ENCODE assay signal across 11 cellular contexts in the genomic region with DNA sequence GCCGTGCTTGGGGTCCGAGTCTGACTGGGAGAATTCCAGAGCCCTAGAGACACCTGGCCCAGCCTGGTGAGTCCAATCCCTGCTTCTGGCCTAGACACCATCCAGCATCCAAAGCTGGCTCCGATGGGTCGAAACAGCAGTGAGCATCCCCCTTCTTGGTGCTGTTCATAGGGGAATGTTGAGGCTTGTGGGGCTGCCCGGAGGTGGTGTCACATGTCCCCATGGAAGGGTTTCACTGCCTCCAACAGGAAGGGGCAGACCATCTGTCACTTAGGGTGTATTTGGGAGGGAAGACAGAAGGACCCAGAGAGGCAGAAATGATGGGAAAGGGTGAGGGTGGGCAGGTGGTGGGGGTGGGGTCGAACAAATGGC. TPM values are rescaled to one million over a fixed set of nuclear protein-coding genes. Genes with fewer than 3 reads are reported as not detected.
DNase-seq lines count a peak whose midpoint lies in the region; ATAC-seq and TF ChIP-seq lines count a peak whose summit lies in the region.
"Had no signal": no experiment of that assay in that cellular context is flagged by ENCODE, and none has a peak within 500 bp of the region (broad histone marks: within the 10 kb centered on the region; RNA-seq: fewer than 3 reads in every experiment).

No MANE protein-coding gene starts in this region.

- H3K4me3 ChIP-seq in brain microvascular endothelial cell (ENCODE audit: low read depth, low read length) (no peak overlapping the region), muscle layer of colon (ENCODE audit: low read depth in 1 of 2, low read length in 2 of 2) (no peak overlapping the region)

- TF ChIP-seq CTCF in brain microvascular endothelial cell (IDR thresholded peaks at IDR 0.05; ENCODE audit: low read depth, low read length, missing control alignments) (no peak), type B pancreatic cell (conservative IDR thresholded peaks at IDR 0.05) (no peak)

- ATAC-seq in HG02973 (IDR thresholded peaks at IDR 0.05; ENCODE audit: unreplicated experiment), result no peak

- no peak overlapping the region for H3K4me3 Mint-ChIP-seq in activated naive CD4-positive, alpha-beta T cell treated with anti-CD3 and anti-CD28 coated beads, Interleukin-2, amount 10 ng/mL, durations not matched to agents 7 days and 5 days
- no peak overlapping the region for H3K4me3 Mint-ChIP-seq in type B pancreatic cell
- H3K4me3 Mint-ChIP-seq: endodermal cell, memory B cell had no signal

- no peak overlapping the region for H3K9ac ChIP-seq in muscle layer of colon (ENCODE audit: low read length)

- CTCF ChIA-PET in activated naive CD4-positive, alpha-beta T cell treated with anti-CD3 and anti-CD28 coated beads, Interleukin-2, amount 10 ng/mL, durations not matched to agents 7 days and 5 days (lab: Charles Lee), result interaction anchor here (1.6 to 2.4 kb wide), 2 partner anchors 434 to 476 kb away, joined by 7 to 13 read pairs; no protein-coding TSS in a partner anchor

- H3K9me3 ChIP-seq in muscle layer of colon (ENCODE audit: low read length), result no peaks in the 10 kb centered on the region

- H3K4me1 Mint-ChIP-seq in activated naive CD4-positive, alpha-beta T cell treated with anti-CD3 and anti-CD28 coated beads, Interleukin-2, amount 10 ng/mL, durations not matched to agents 7 days and 5 days, result peaks cover 71% of the 10 kb centered on the region
- H3K4me1 Mint-ChIP-seq in type B pancreatic cell (ENCODE audit: unreplicated experiment), result peaks cover 37% of the 10 kb centered on the region

- H3K36me3 ChIP-seq in brain microvascular endothelial cell (replicated peaks) (no peaks in the 10 kb centered on the region), muscle layer of colon (ENCODE audit: insufficient read depth, low read length) (no peaks in the 10 kb centered on the region)

- H3K4me1 ChIP-seq in muscle layer of colon (ENCODE audit: insufficient read depth, low read length), result peaks cover 32% of the 10 kb centered on the region

- H3K27me3 Mint-ChIP-seq in activated naive CD4-positive, alpha-beta T cell treated with anti-CD3 and anti-CD28 coated beads, Interleukin-2, amount 10 ng/mL, durations not matched to agents 7 days and 5 days, result peaks cover 31% of the 10 kb centered on the region
- H3K27me3 Mint-ChIP-seq in type B pancreatic cell, result no peaks in the 10 kb centered on the region

- peak overlapping the region; percentile 18 for H3K27ac ChIP-seq in brain microvascular endothelial cell
- peak overlapping the region; percentile 75 for H3K27ac ChIP-seq in muscle layer of colon (ENCODE audit: low read depth, low read length)

- in situ Hi-C loops in brain microvascular endothelial cell (cut with HindIII; ENCODE audit: low pct_ligation_motif_present, low sequenced_read_pairs), result loop anchor here (25.0 kb wide), 1 partner anchor 270 kb away; no protein-coding TSS in a partner anchor

- no peaks in the 10 kb centered on the region for H3K9me3 Mint-ChIP-seq in activated naive CD4-positive, alpha-beta T cell treated with anti-CD3 and anti-CD28 coated beads, Interleukin-2, amount 10 ng/mL, durations not matched to agents 7 days and 5 days
- no peaks in the 10 kb centered on the region for H3K9me3 Mint-ChIP-seq in type B pancreatic cell
- H3K9me3 Mint-ChIP-seq: CD4-positive, CD25-positive, alpha-beta regulatory T cell; endodermal cell; memory B cell had no signal

- peak overlapping the region; percentile 65 for H3K27ac Mint-ChIP-seq in activated naive CD4-positive, alpha-beta T cell treated with anti-CD3 and anti-CD28 coated beads, Interleukin-2, amount 10 ng/mL, durations not matched to agents 7 days and 5 days
- H3K27ac Mint-ChIP-seq in type B pancreatic cell, result peak overlapping the region; percentile 87
- H3K27ac Mint-ChIP-seq: memory B cell had no signal

- DNase-seq in activated naive CD4-positive, alpha-beta T cell treated with anti-CD3 and anti-CD28 coated beads, Interleukin-2, amount 10 ng/mL, durations not matched to agents 7 days and 5 days, result no peak
- DNase-seq in activated naive CD4-positive, alpha-beta T cell (lab: John Stamatoyannopoulos, UW), result no peak
- no peak for DNase-seq in brain microvascular endothelial cell
- DNase-seq in type B pancreatic cell (ENCODE audit: extremely low spot score, unreplicated experiment), result no peak
- DNase-seq in HK-2 (ENCODE audit: unreplicated experiment), result no peak
- no peak for DNase-seq in NCI-H748 (lab: John Stamatoyannopoulos, UW; ENCODE audit: unreplicated experiment)

- H3K27me3 ChIP-seq in brain microvascular endothelial cell (replicated peaks), result no peaks in the 10 kb centered on the region
- H3K27me3 ChIP-seq in muscle layer of colon (ENCODE audit: control insufficient read depth in 1 of 2, insufficient read depth in 2 of 2, low read length in 2 of 2), result no peaks in the 10 kb centered on the region

- H3K36me3 Mint-ChIP-seq in activated naive CD4-positive, alpha-beta T cell treated with anti-CD3 and anti-CD28 coated beads, Interleukin-2, amount 10 ng/mL, durations not matched to agents 7 days and 5 days, result no peaks in the 10 kb centered on the region
- H3K36me3 Mint-ChIP-seq in type B pancreatic cell, result no peaks in the 10 kb centered on the region
- H3K36me3 Mint-ChIP-seq: CD4-positive, CD25-positive, alpha-beta regulatory T cell; memory B cell had no signal

RNA-seq across cellular contexts. Expression of a gene that starts 13.9 kb away (rescaled TPM):
- total RNA-seq in type B pancreatic cell (ENCODE audit: low replicate concordance), result not detected in 2 replicates
- total RNA-seq: CD4-positive, CD25-positive, alpha-beta regulatory T cell; endodermal cell had no signal

RNA-seq across cellular contexts. Expression of a gene that starts 19.0 kb away (rescaled TPM):
- total RNA-seq in type B pancreatic cell (ENCODE audit: low replicate concordance), result 31.4 and 33.5 TPM in 2 replicates

RNA-seq across cellular contexts. Expression of a gene that starts 34.9 kb away (rescaled TPM):
- total RNA-seq in type B pancreatic cell (ENCODE audit: low replicate concordance), result 20.7 and 22.4 TPM in 2 replicates

RNA-seq across cellular contexts. Expression of a gene that starts 58.4 kb away (rescaled TPM):
- 0.50 and 20.8 TPM in 2 replicates for total RNA-seq in type B pancreatic cell (ENCODE audit: low replicate concordance)
- total RNA-seq: CD4-positive, CD25-positive, alpha-beta regulatory T cell had no signal
